ENCODE assay signal across 25 cellular contexts in genomic region chr6:125850361-125850760, GRCh38.
"Had no signal": no experiment of that assay in that cellular context is flagged by ENCODE, and none has a peak within 500 bp of the region (broad histone marks: within the 10 kb centered on the region; RNA-seq: fewer than 3 reads in every experiment).

No MANE protein-coding gene starts in this region.

- H3K27ac ChIP-seq: breast epithelium, coronary artery, sigmoid colon, transverse colon had no signal

- H3K36me3 ChIP-seq: breast epithelium, sigmoid colon, transverse colon had no signal

- H3K27ac Mint-ChIP-seq: activated naive CD8-positive, alpha-beta T cell treated with anti-CD3 and anti-CD28 coated beads for 36 hours; naive B cell; T-helper 17 cell had no signal

- H3K27me3 Mint-ChIP-seq: activated naive CD8-positive, alpha-beta T cell treated with anti-CD3 and anti-CD28 coated beads for 36 hours; naive B cell; T-helper 17 cell had no signal

- DNase-seq: activated CD4-positive, alpha-beta T cell treated with anti-CD3 and anti-CD28 coated beads for 4 hours; activated CD4-positive, alpha-beta T cell treated with anti-CD3 and anti-CD28 coated beads, Interleukin-2, amount 50 U/mL, for 48 hours; activated CD4-positive, CD25-positive, alpha-beta regulatory T cell; activated naive CD4-positive, alpha-beta T cell treated with Interleukin-2 at 50 U/mL for 16 hours; activated naive CD8-positive, alpha-beta T cell treated with anti-CD3 and anti-CD28 coated beads for 36 hours; activated T-cell treated with anti-CD3 and anti-CD28 coated beads, Interleukin-2, amount 50 U/mL, for 48 hours; erythroblast; foreskin fibroblast; glutamatergic neuron; kidney glomerular epithelial cell; left ventricle myocardium superior; mammary epithelial cell; mucosa of descending colon; naive B cell; posterior cingulate gyrus; sigmoid colon; stimulated activated CD4-positive, alpha-beta T cell treated with anti-CD3 and anti-CD28 coated beads, Interleukin-2, amount 100 ng/mL, for 48 hours; stimulated activated CD8-positive, alpha-beta memory T cell treated with anti-CD3 and anti-CD28 coated beads, Interleukin-4, amount 100 ng/mL, for 48 hours; stimulated activated naive CD4-positive, alpha-beta T cell treated with Interleukin-2 at 50 U/mL for 16 hours; SW 1271; T-helper 17 cell; transverse colon had no signal

- ATAC-seq: left ventricle myocardium superior, mucosa of descending colon, T-helper 17 cell had no signal

- H3K9me3 ChIP-seq: breast epithelium, mucosa of descending colon, sigmoid colon, transverse colon had no signal

- H3K4me3 Mint-ChIP-seq: activated naive CD8-positive, alpha-beta T cell treated with anti-CD3 and anti-CD28 coated beads for 36 hours; naive B cell; T-helper 17 cell had no signal

- H3K4me2 ChIP-seq: smooth muscle cell had no signal

- H3K27me3 ChIP-seq: breast epithelium, sigmoid colon, transverse colon had no signal

- H3K4me1 ChIP-seq: breast epithelium, sigmoid colon, transverse colon had no signal

- H3K4me3 ChIP-seq: breast epithelium, coronary artery, mucosa of descending colon, sigmoid colon, smooth muscle cell, transverse colon had no signal
